In the genomic region with DNA sequence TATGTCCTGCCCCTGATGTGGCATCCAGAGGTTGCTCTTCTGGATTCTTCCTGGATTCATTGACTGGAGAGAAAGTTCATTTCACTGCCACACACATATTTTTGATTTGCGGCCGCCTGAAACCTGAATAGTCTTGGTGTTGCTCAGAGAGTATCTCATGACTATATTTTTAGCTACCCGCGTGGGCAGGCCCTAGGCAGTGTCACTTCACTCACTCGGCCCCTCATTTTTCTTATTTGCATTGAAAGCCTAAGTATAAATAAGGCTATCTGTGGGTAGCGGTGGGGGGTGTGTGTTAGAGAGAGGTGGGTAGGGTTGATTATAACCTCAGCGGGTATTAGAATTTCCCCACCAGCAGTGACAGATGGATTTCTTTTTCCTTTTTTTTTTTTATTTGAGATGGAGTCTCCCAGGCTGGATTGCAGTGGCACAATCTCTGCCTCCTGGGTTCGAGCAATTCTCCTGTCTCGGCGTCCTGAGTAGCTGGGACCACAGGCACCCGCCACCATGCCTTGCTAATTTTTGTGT, we compare ENCODE assay signal across 1 cellular context.
TF ChIP-seq lines count a peak whose summit lies in the region.

No MANE protein-coding gene starts in this region.

TF ChIP-seq in HEK293, 187 proteins besides CTCF, POLR2A, EP300 and RAD21 (continued from another document):
- TF ChIP-seq, protein P1, sequence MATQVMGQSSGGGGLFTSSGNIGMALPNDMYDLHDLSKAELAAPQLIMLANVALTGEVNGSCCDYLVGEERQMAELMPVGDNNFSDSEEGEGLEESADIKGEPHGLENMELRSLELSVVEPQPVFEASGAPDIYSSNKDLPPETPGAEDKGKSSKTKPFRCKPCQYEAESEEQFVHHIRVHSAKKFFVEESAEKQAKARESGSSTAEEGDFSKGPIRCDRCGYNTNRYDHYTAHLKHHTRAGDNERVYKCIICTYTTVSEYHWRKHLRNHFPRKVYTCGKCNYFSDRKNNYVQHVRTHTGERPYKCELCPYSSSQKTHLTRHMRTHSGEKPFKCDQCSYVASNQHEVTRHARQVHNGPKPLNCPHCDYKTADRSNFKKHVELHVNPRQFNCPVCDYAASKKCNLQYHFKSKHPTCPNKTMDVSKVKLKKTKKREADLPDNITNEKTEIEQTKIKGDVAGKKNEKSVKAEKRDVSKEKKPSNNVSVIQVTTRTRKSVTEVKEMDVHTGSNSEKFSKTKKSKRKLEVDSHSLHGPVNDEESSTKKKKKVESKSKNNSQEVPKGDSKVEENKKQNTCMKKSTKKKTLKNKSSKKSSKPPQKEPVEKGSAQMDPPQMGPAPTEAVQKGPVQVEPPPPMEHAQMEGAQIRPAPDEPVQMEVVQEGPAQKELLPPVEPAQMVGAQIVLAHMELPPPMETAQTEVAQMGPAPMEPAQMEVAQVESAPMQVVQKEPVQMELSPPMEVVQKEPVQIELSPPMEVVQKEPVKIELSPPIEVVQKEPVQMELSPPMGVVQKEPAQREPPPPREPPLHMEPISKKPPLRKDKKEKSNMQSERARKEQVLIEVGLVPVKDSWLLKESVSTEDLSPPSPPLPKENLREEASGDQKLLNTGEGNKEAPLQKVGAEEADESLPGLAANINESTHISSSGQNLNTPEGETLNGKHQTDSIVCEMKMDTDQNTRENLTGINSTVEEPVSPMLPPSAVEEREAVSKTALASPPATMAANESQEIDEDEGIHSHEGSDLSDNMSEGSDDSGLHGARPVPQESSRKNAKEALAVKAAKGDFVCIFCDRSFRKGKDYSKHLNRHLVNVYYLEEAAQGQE (tag by site-specific recombination; IDR thresholded peaks at IDR 0.05), result no peak
- TF ChIP-seq ZNF501 (tag by site-specific recombination; IDR thresholded peaks at IDR 0.05), result no peak
- TF ChIP-seq, protein P2, sequence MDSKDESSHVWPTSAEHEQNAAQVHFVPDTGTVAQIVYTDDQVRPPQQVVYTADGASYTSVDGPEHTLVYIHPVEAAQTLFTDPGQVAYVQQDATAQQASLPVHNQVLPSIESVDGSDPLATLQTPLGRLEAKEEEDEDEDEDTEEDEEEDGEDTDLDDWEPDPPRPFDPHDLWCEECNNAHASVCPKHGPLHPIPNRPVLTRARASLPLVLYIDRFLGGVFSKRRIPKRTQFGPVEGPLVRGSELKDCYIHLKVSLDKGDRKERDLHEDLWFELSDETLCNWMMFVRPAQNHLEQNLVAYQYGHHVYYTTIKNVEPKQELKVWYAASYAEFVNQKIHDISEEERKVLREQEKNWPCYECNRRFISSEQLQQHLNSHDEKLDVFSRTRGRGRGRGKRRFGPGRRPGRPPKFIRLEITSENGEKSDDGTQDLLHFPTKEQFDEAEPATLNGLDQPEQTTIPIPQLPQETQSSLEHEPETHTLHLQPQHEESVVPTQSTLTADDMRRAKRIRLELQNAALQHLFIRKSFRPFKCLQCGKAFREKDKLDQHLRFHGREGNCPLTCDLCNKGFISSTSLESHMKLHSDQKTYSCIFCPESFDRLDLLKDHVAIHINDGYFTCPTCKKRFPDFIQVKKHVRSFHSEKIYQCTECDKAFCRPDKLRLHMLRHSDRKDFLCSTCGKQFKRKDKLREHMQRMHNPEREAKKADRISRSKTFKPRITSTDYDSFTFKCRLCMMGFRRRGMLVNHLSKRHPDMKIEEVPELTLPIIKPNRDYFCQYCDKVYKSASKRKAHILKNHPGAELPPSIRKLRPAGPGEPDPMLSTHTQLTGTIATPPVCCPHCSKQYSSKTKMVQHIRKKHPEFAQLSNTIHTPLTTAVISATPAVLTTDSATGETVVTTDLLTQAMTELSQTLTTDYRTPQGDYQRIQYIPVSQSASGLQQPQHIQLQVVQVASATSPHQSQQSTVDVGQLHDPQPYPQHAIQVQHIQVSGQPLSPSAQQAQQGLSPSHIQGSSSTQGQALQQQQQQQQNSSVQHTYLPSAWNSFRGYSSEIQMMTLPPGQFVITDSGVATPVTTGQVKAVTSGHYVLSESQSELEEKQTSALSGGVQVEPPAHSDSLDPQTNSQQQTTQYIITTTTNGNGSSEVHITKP (tag by site-specific recombination; IDR thresholded peaks at IDR 0.05), result 0 out of 2 replicates have a peak, but pooled peaks have one; percentile 32
- TF ChIP-seq, protein P3, sequence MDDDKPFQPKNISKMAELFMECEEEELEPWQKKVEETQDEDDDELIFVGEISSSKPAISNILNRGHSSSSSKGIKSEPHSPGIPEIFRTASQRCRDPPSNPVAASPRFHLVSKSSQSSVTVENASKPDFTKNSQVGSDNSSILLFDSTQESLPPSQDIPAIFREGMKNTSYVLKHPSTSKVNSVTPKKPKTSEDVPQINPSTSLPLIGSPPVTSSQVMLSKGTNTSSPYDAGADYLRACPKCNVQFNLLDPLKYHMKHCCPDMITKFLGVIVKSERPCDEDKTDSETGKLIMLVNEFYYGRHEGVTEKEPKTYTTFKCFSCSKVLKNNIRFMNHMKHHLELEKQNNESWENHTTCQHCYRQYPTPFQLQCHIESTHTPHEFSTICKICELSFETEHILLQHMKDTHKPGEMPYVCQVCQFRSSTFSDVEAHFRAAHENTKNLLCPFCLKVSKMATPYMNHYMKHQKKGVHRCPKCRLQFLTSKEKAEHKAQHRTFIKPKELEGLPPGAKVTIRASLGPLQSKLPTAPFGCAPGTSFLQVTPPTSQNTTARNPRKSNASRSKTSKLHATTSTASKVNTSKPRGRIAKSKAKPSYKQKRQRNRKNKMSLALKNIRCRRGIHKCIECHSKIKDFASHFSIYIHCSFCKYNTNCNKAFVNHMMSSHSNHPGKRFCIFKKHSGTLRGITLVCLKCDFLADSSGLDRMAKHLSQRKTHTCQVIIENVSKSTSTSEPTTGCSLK (tag by site-specific recombination; IDR thresholded peaks at IDR 0.05), result no peak
- no peak for TF ChIP-seq ZNF548 (tag by site-specific recombination; IDR thresholded peaks at IDR 0.05)
- no peak for TF ChIP-seq ZNF530 (tag by site-specific recombination; IDR thresholded peaks at IDR 0.05; ENCODE audit: low read depth)
- TF ChIP-seq ZFHX2 (tag by site-specific recombination; conservative IDR thresholded peaks at IDR 0.05), result peak; percentile 80
- TF ChIP-seq, protein P4, sequence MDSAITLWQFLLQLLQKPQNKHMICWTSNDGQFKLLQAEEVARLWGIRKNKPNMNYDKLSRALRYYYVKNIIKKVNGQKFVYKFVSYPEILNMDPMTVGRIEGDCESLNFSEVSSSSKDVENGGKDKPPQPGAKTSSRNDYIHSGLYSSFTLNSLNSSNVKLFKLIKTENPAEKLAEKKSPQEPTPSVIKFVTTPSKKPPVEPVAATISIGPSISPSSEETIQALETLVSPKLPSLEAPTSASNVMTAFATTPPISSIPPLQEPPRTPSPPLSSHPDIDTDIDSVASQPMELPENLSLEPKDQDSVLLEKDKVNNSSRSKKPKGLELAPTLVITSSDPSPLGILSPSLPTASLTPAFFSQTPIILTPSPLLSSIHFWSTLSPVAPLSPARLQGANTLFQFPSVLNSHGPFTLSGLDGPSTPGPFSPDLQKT (IDR thresholded peaks at IDR 0.05; ENCODE audit: borderline replicate concordance, low read depth, low read length), result no peak
- TF ChIP-seq EGR2 (tag by site-specific recombination; IDR thresholded peaks at IDR 0.05; ENCODE audit: low read depth), result peak; percentile 87
- TF ChIP-seq, protein P5, sequence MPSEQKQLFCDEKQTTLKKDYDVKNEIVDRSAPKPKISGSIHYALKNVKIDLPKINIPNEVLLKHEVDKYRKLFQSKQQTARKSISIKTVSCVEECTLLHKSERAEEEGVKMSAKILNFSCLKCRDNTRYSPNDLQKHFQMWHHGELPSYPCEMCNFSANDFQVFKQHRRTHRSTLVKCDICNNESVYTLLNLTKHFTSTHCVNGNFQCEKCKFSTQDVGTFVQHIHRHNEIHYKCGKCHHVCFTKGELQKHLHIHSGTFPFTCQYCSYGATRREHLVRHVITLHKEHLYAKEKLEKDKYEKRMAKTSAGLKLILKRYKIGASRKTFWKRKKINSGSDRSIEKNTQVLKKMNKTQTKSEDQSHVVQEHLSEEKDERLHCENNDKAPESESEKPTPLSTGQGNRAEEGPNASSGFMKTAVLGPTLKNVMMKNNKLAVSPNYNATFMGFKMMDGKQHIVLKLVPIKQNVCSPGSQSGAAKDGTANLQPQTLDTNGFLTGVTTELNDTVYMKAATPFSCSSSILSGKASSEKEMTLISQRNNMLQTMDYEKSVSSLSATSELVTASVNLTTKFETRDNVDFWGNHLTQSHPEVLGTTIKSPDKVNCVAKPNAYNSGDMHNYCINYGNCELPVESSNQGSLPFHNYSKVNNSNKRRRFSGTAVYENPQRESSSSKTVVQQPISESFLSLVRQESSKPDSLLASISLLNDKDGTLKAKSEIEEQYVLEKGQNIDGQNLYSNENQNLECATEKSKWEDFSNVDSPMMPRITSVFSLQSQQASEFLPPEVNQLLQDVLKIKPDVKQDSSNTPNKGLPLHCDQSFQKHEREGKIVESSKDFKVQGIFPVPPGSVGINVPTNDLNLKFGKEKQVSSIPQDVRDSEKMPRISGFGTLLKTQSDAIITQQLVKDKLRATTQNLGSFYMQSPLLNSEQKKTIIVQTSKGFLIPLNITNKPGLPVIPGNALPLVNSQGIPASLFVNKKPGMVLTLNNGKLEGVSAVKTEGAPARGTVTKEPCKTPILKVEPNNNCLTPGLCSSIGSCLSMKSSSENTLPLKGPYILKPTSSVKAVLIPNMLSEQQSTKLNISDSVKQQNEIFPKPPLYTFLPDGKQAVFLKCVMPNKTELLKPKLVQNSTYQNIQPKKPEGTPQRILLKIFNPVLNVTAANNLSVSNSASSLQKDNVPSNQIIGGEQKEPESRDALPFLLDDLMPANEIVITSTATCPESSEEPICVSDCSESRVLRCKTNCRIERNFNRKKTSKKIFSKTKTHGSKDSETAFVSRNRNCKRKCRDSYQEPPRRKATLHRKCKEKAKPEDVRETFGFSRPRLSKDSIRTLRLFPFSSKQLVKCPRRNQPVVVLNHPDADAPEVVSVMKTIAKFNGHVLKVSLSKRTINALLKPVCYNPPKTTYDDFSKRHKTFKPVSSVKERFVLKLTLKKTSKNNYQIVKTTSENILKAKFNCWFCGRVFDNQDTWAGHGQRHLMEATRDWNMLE (tag by site-specific recombination; conservative IDR thresholded peaks at IDR 0.05; ENCODE audit: low read depth), result no peak
- TF ChIP-seq ZNF777 (tag by site-specific recombination; IDR thresholded peaks at IDR 0.05; ENCODE audit: borderline replicate concordance), result no peak
- TF ChIP-seq ZNF48 (tag by site-specific recombination; IDR thresholded peaks at IDR 0.05), result no peak
- TF ChIP-seq GLIS1 (tag by site-specific recombination; IDR thresholded peaks at IDR 0.05), result peak; percentile 23; the same call in 1 of the 2 replicates
- no peak for TF ChIP-seq ZNF274 (IDR thresholded peaks at IDR 0.05; ENCODE audit: low read length)
- no peak for TF ChIP-seq ZNF274 (tag by site-specific recombination; IDR thresholded peaks at IDR 0.05; ENCODE audit: borderline replicate concordance)
- TF ChIP-seq ZNF585B (tag by site-specific recombination; IDR thresholded peaks at IDR 0.05), result no peak
- no peak for TF ChIP-seq SETDB1 (IDR thresholded peaks at IDR 0.05; ENCODE audit: insufficient read length, low read length)
- peak; percentile 64 for TF ChIP-seq FEZF1 (tag by site-specific recombination; IDR thresholded peaks at IDR 0.05)
- TF ChIP-seq ZNF10 (tag by site-specific recombination; IDR thresholded peaks at IDR 0.05), result no peak
- TF ChIP-seq ZNF202 (tag by site-specific recombination; IDR thresholded peaks at IDR 0.05; ENCODE audit: borderline replicate concordance), result no peak
- no peak for TF ChIP-seq ZNF558 (tag by site-specific recombination; IDR thresholded peaks at IDR 0.05)
- no peak for TF ChIP-seq ZNF664 (tag by site-specific recombination; IDR thresholded peaks at IDR 0.05)
- no peak for TF ChIP-seq GFI1B (tag by site-specific recombination; IDR thresholded peaks at IDR 0.05)
